Comparison of ENCODE assay signal across 8 cellular contexts in genomic region chr5:132103380-132103951, GRCh38. TPM values are rescaled to one million over a fixed set of nuclear protein-coding genes. Genes with fewer than 3 reads are reported as not detected.
DNase-seq lines count a peak whose midpoint lies in the region; ATAC-seq, FAIRE-seq and TF ChIP-seq lines count a peak whose summit lies in the region.

No MANE protein-coding gene starts in this region.

- H3K4me3 Mint-ChIP-seq in activated CD8-positive, alpha-beta T cell treated with anti-CD3 and anti-CD28 coated beads for 36 hours, result peak overlapping the region; percentile 47

- no peak for FAIRE-seq in H54 (lab: Jason Lieb, UNC)

- peak; percentile 60 for ATAC-seq in activated CD8-positive, alpha-beta T cell treated with anti-CD3 and anti-CD28 coated beads for 36 hours
- ATAC-seq in upper lobe of left lung (ENCODE audit: low FRiP score in 2 of 2), result peak; percentile 74 to 90

- TF ChIP-seq CTCF in GM12864 (IDR thresholded peaks at IDR 0.05; ENCODE audit: low read depth, low read length, missing control alignments) (peak; percentile 37), epithelial cell of esophagus (IDR thresholded peaks at IDR 0.05; ENCODE audit: insufficient read depth, low read depth, low read length, missing control alignments) (no peak), upper lobe of left lung (IDR thresholded peaks at IDR 0.05) (no peak)
- TF ChIP-seq CTCF in activated CD8-positive, alpha-beta T cell treated with anti-CD3 and anti-CD28 coated beads for 36 hours (IDR thresholded peaks at IDR 0.05), result no peak

- peak overlapping the region; percentile 90 for H3K27ac Mint-ChIP-seq in activated CD8-positive, alpha-beta T cell treated with anti-CD3 and anti-CD28 coated beads for 36 hours

- intact Hi-C loops in activated CD8-positive, alpha-beta T cell treated with anti-CD3 and anti-CD28 coated beads for 36 hours (cut with micrococcal nuclease), result loop anchor here (5.0 to 10.0 kb wide), 2 partner anchors 74 to 391 kb away; partner anchors contain the start of gene IRF1

- H3K9me3 Mint-ChIP-seq in activated CD8-positive, alpha-beta T cell treated with anti-CD3 and anti-CD28 coated beads for 36 hours, result no peaks in the 10 kb centered on the region

- TF ChIP-seq POLR2A in H54 (IDR thresholded peaks at IDR 0.05; ENCODE audit: low read depth, low read length) (no peak), upper lobe of left lung (IDR thresholded peaks at IDR 0.05) (no peak)

- H3K4me1 Mint-ChIP-seq in activated CD8-positive, alpha-beta T cell treated with anti-CD3 and anti-CD28 coated beads for 36 hours (ENCODE audit: low read depth), result peaks cover 80% of the 10 kb centered on the region

- H3K27me3 Mint-ChIP-seq in activated CD8-positive, alpha-beta T cell treated with anti-CD3 and anti-CD28 coated beads for 36 hours, result no peaks in the 10 kb centered on the region

- CTCF ChIA-PET in activated CD8-positive, alpha-beta T cell treated with anti-CD3 and anti-CD28 coated beads for 36 hours (lab: Charles Lee), result interaction anchor here (0.8 to 2.6 kb wide), 5 partner anchors 9 to 77 kb away, joined by 3 to 12 read pairs (median 5); no protein-coding TSS in a partner anchor

- peak; percentile 90 for DNase-seq in GM12864 (ENCODE audit: low read depth)
- DNase-seq in H54 (ENCODE audit: insufficient read length, low spot score), result peak; percentile 74
- peak; percentile 97 for DNase-seq in M059J (ENCODE audit: low read depth)
- peak; percentile 86 for DNase-seq in activated CD8-positive, alpha-beta T cell treated with anti-CD3 and anti-CD28 coated beads for 36 hours
- peak; percentile 87 for DNase-seq in epithelial cell of esophagus (ENCODE audit: low read depth)
- peak; percentile 86 for DNase-seq in non-pigmented ciliary epithelial cell (ENCODE audit: low read depth)
- DNase-seq in upper lobe of left lung, result peak in 1 of 2 donors; percentile 84
- DNase-seq in NCI-H2171 (lab: John Stamatoyannopoulos, UW), result no peak

- POLR2A ChIA-PET in activated CD8-positive, alpha-beta T cell treated with anti-CD3 and anti-CD28 coated beads for 36 hours (lab: Charles Lee), result interaction anchor here (1.1 to 3.0 kb wide), 4 partner anchors 8 to 22 kb away, joined by 4 to 17 read pairs (median 10); no protein-coding TSS in a partner anchor

- H3K4me3 ChIP-seq in GM12864 (ENCODE audit: low read depth, low read length), result no peak overlapping the region
- H3K4me3 ChIP-seq in epithelial cell of esophagus (ENCODE audit: low read length), result no peak overlapping the region
- H3K4me3 ChIP-seq in upper lobe of left lung, result no peak overlapping the region

- TF ChIP-seq EP300 in upper lobe of left lung (IDR thresholded peaks at IDR 0.05), result peak in 1 of 4 donors; percentile 39

- H3K9me3 ChIP-seq in upper lobe of left lung, result no peaks in the 10 kb centered on the region

- no peaks in the 10 kb centered on the region for H3K27me3 ChIP-seq in upper lobe of left lung

- no peaks in the 10 kb centered on the region for H3K36me3 ChIP-seq in upper lobe of left lung

- H3K4me1 ChIP-seq in upper lobe of left lung, result peaks cover 10 to 23% (median 17%) of the 10 kb centered on the region in 4 donors

- H3K27ac ChIP-seq in upper lobe of left lung, result peak overlapping the region; percentile 36 to 77 (median 71)

- H3K36me3 Mint-ChIP-seq in activated CD8-positive, alpha-beta T cell treated with anti-CD3 and anti-CD28 coated beads for 36 hours (ENCODE audit: low read depth), result peaks cover 12% of the 10 kb centered on the region

RNA-seq across cellular contexts. Expression of gene CSF2, which starts 29.9 kb away (rescaled TPM):
- total RNA-seq in M059J (2014; rRNA removed; shearing (Covaris generic)), result 6.3 and 16.8 TPM in 2 replicates
- 10 to 100 TPM; 61.5 to 64.1 TPM for total RNA-seq in activated CD8-positive, alpha-beta T cell treated with anti-CD3 and anti-CD28 coated beads for 36 hours
- 1 to 10 TPM in 5 of 6 donors, not detected in 1; 3.9 to 10.0 (median 4.4) TPM for total RNA-seq in upper lobe of left lung

RNA-seq across cellular contexts. Expression of gene IL3, which starts 43.0 kb away (rescaled TPM):
- total RNA-seq in M059J (2014; rRNA removed; shearing (Covaris generic)), result not detected in 2 replicates
- total RNA-seq in activated CD8-positive, alpha-beta T cell treated with anti-CD3 and anti-CD28 coated beads for 36 hours, result under 1 TPM; 0.25 to 0.98 TPM
- not detected for total RNA-seq in upper lobe of left lung
